Comparison of ENCODE assay signal across 24 cellular contexts in the genomic region with DNA sequence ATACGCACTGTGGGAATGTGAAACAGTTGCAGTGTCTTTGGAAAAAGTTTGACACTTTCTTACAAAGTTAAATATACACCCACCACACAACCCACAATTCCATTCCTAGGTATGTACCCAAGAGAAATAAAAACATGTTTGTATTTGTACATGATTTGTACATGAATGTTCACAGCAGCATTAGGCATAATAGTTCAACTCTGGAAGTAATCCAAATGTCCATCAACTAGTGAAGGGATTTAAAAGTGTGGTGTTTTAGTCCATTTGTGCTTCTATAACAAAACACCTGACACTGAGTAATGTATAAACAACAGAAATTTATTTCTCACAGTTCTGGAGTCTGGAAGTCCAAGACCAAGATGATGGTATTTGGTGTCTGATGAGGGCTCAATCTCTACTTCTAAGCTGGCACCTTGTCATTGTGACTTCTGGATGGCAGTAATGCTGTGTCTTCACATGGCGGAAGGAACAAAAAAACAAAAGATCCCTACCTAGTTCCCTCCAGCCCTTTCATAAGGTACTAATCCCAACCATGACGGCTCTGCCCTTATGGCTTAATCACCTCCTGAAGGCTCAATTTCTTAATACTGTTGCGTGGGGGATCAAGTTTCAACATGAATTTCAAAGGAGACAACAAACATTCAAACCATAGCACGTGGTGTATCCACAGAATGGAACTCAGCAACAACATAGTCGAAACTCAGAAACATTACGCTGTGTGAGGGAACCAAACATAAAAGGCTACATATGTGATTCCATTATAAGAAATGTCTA.
DNase-seq lines count a peak whose midpoint lies in the region; ATAC-seq, FAIRE-seq and TF ChIP-seq lines count a peak whose summit lies in the region.
"Had no signal": no experiment of that assay in that cellular context is flagged by ENCODE, and none has a peak within 500 bp of the region (broad histone marks: within the 10 kb centered on the region; RNA-seq: fewer than 3 reads in every experiment).

No MANE protein-coding gene starts in this region.

- no TSS peak for BruUV-seq in K562 (replicated peaks; lab: Mats Ljungman, UMichigan)

- TF ChIP-seq CTCF in A549 (IDR thresholded peaks at IDR 0.05) (no peak), K562 (IDR thresholded peaks at IDR 0.05 in 2 of 3, conservative IDR thresholded peaks at IDR 0.05 in 1 of 3; ENCODE audit: insufficient read depth in 2 of 3, low read depth in 1 of 3, low read length in 3 of 3) (no peak), fibroblast of villous mesenchyme (IDR thresholded peaks at IDR 0.05; ENCODE audit: insufficient read depth, low read depth, low read length) (no peak)

- no peak for ATAC-seq in A549
- ATAC-seq in K562: no peak
- no peak for ATAC-seq in effector memory CD8-positive, alpha-beta T cell (replicated peaks)
- ATAC-seq: heart right ventricle, left ventricle myocardium superior had no signal

- no peaks in the 10 kb centered on the region for H3K4me1 Mint-ChIP-seq in activated naive CD8-positive, alpha-beta T cell treated with anti-CD3 and anti-CD28 coated beads for 36 hours
- H3K4me1 Mint-ChIP-seq in effector memory CD8-positive, alpha-beta T cell (ENCODE audit: low read depth in 2 of 2): no peaks in the 10 kb centered on the region
- H3K4me1 Mint-ChIP-seq: IgD-negative memory B cell, neural crest cell had no signal

- H3K27me3 Mint-ChIP-seq in activated naive CD8-positive, alpha-beta T cell treated with anti-CD3 and anti-CD28 coated beads for 36 hours: no peaks in the 10 kb centered on the region
- H3K27me3 Mint-ChIP-seq in effector memory CD8-positive, alpha-beta T cell: peaks cover 52 to 54% of the 10 kb centered on the region in 2 donors
- H3K27me3 Mint-ChIP-seq: activated naive CD4-positive, alpha-beta T cell treated with anti-CD3 and anti-CD28 coated beads, Interleukin-2, amount 50 U/mL, for 24 hours had no signal

- CTCF ChIA-PET in A549 (lab: Yijun Ruan, JAX) (interaction anchor here (1.0 kb wide), 1 partner anchor 11 kb away, joined by 3 read pairs; no protein-coding TSS in a partner anchor), K562 (lab: Yijun Ruan, JAX; ENCODE audit: low intra/inter-chr PET ratio) (no interaction called here)

- 0 out of 3 replicates have a peak, but pooled peaks cover 4% of the 10 kb centered on the region for H3K4me1 ChIP-seq in A549
- peaks cover 0 to 6% of the 10 kb centered on the region in 2 experiments; a peak in 2 of 5 replicates for H3K4me1 ChIP-seq in K562 (replicated peaks in 1 of 2; ENCODE audit: control insufficient read depth in 2 of 2, insufficient read depth in 2 of 2, low read length in 2 of 2)
- H3K4me1 ChIP-seq: ascending aorta, uterus had no signal

- POLR2A ChIA-PET in A549 (lab: Yijun Ruan, JAX): no interaction called here
- POLR2A ChIA-PET in K562 (lab: Yijun Ruan, JAX): no interaction called here

- H3K9me3 ChIP-seq in A549 (peaks cover 6% of the 10 kb centered on the region; the same call in 1 of the 3 replicates), K562 (replicated peaks; ENCODE audit: control insufficient read depth, insufficient read depth, low read depth, low read length) (no peaks in the 10 kb centered on the region)
- H3K9me3 ChIP-seq: uterus had no signal

- TF ChIP-seq EP300 in A549 (IDR thresholded peaks at IDR 0.05): no peak
- TF ChIP-seq EP300 in K562 (IDR thresholded peaks at IDR 0.05; ENCODE audit: low read length): no peak

- H4K20me1 ChIP-seq in K562 (replicated peaks; ENCODE audit: control insufficient read depth, insufficient read depth, low read length): no peaks in the 10 kb centered on the region

- WGBS in A549 (ENCODE audit: missing lambda C conversion rate): 76% methylated on average over 7 of the region's 7 CpGs
- 68% methylated on average over 7 of the region's 7 CpGs for WGBS in K562 (ENCODE audit: insufficient coverage, low coverage, missing lambda C conversion rate)

- H3K4me2 ChIP-seq in A549 (no peak overlapping the region), K562 (ENCODE audit: insufficient read depth, low read length) (no peak overlapping the region)

- no peaks in the 10 kb centered on the region for H3K36me3 ChIP-seq in K562 (ENCODE audit: control insufficient read depth, insufficient read depth, low read length)
- H3K36me3 ChIP-seq: ascending aorta, heart right ventricle, uterus had no signal

- no peaks in the 10 kb centered on the region for H3K9me1 ChIP-seq in K562 (ENCODE audit: control insufficient read depth, insufficient read depth, low read length)

- no peaks in the 10 kb centered on the region; a peak in 1 of 5 replicates for H3K27me3 ChIP-seq in K562 (ENCODE audit: control insufficient read depth in 2 of 2, insufficient read depth in 2 of 2, low read length in 2 of 2)
- H3K27me3 ChIP-seq: ascending aorta, heart right ventricle, uterus had no signal

- DNase-seq in A549 (ENCODE audit: low read depth in 1 of 2, low spot score in 1 of 2) (no peak), NCI-H1105 (lab: John Stamatoyannopoulos, UW) (peak; percentile 52), K562 (ENCODE audit: extremely low read depth in 1 of 4, low spot score in 3 of 4) (no peak), fibroblast of villous mesenchyme (ENCODE audit: low read depth) (peak; percentile 12), DMS 273 treated with DMSO at 0.1 percent for 48 hours (lab: John Stamatoyannopoulos, UW) (no peak), COLO668 (lab: John Stamatoyannopoulos, UW; ENCODE audit: unreplicated experiment) (no peak)
- DNase-seq in activated naive CD8-positive, alpha-beta T cell treated with anti-CD3 and anti-CD28 coated beads for 36 hours: no peak
- no peak for DNase-seq in effector memory CD8-positive, alpha-beta T cell
- DNase-seq: activated CD4-positive, alpha-beta T cell treated with anti-CD3 and anti-CD28 coated beads, Interleukin-2, amount 50 U/mL, for 1 hour; heart right ventricle; left ventricle myocardium superior; MM.1S; NCI-H1694; NCI-H446; posterior cingulate gyrus; T-helper 9 cell; uterus had no signal

- no peak overlapping the region for H3K4me3 ChIP-seq in A549
- H3K4me3 ChIP-seq in K562: no peak overlapping the region
- no peak overlapping the region for H3K4me3 ChIP-seq in fibroblast of villous mesenchyme (ENCODE audit: low read depth, low read length)
- H3K4me3 ChIP-seq: ascending aorta, heart right ventricle, uterus had no signal

- H3K36me3 Mint-ChIP-seq in activated naive CD8-positive, alpha-beta T cell treated with anti-CD3 and anti-CD28 coated beads for 36 hours: no peaks in the 10 kb centered on the region
- H3K36me3 Mint-ChIP-seq in effector memory CD8-positive, alpha-beta T cell (ENCODE audit: insufficient read depth): no peaks in the 10 kb centered on the region
- H3K36me3 Mint-ChIP-seq: activated naive CD4-positive, alpha-beta T cell treated with anti-CD3 and anti-CD28 coated beads, Interleukin-2, amount 50 U/mL, for 24 hours; IgD-negative memory B cell had no signal

- intact Hi-C loops in K562 (cut with micrococcal nuclease): no loop called here

- H2AFZ ChIP-seq in K562 (ENCODE audit: low read depth, low read length): peak overlapping the region; percentile 70

- no peak for TF ChIP-seq RAD21 in A549 (conservative IDR thresholded peaks at IDR 0.05 in 1 of 2, IDR thresholded peaks at IDR 0.05 in 1 of 2)
- no peak for TF ChIP-seq RAD21 in K562 (CRISPR knock-in tag; conservative IDR thresholded peaks at IDR 0.05 in 1 of 2, IDR thresholded peaks at IDR 0.05 in 1 of 2)

- no peaks in the 10 kb centered on the region for H3K79me2 ChIP-seq in K562 (ENCODE audit: control insufficient read depth, insufficient read depth, low read length)

- H3K9me3 Mint-ChIP-seq in activated naive CD8-positive, alpha-beta T cell treated with anti-CD3 and anti-CD28 coated beads for 36 hours: no peaks in the 10 kb centered on the region
- H3K9me3 Mint-ChIP-seq in effector memory CD8-positive, alpha-beta T cell: no peaks in the 10 kb centered on the region
- H3K9me3 Mint-ChIP-seq: activated naive CD4-positive, alpha-beta T cell treated with anti-CD3 and anti-CD28 coated beads, Interleukin-2, amount 50 U/mL, for 24 hours; activated T-helper 1 cell treated with anti-CD3 and anti-CD28 coated beads, Interleukin-12 subunit alpha, Interleukin-12 subunit beta, Interleukin-2, Interleukin-4 antibody, amounts not matched to agents 30 ng/mL and 10 ng/mL and 1 ng/mL, durations not matched to agents 14 hours and 24 hours and 36 hours; IgD-negative memory B cell; neural crest cell had no signal

- TF ChIP-seq POLR2A in A549 (IDR thresholded peaks at IDR 0.05; ENCODE audit: low read length) (no peak), K562 (conservative IDR thresholded peaks at IDR 0.05) (no peak)

- H3K27ac ChIP-seq in A549: no peak overlapping the region
- no peak overlapping the region for H3K27ac ChIP-seq in K562 (ENCODE audit: extremely low read depth, low read depth, low read length)
- H3K27ac ChIP-seq: ascending aorta, HL-60, uterus had no signal

- H3K9ac ChIP-seq in K562 (ENCODE audit: insufficient read depth in 1 of 2, low read depth in 2 of 2, low read length in 2 of 2): no peak overlapping the region

- in situ Hi-C loops in K562 (cut with MboI): loop anchor here (10.0 kb wide), 1 partner anchor 376 kb away; no protein-coding TSS in a partner anchor

- H3K27ac Mint-ChIP-seq in activated naive CD8-positive, alpha-beta T cell treated with anti-CD3 and anti-CD28 coated beads for 36 hours: no peak overlapping the region
- no peak overlapping the region for H3K27ac Mint-ChIP-seq in effector memory CD8-positive, alpha-beta T cell
- H3K27ac Mint-ChIP-seq: activated naive CD4-positive, alpha-beta T cell treated with anti-CD3 and anti-CD28 coated beads, Interleukin-2, amount 50 U/mL, for 24 hours; activated T-helper 1 cell treated with anti-CD3 and anti-CD28 coated beads, Interleukin-12 subunit alpha, Interleukin-12 subunit beta, Interleukin-2, Interleukin-4 antibody, amounts not matched to agents 30 ng/mL and 10 ng/mL and 1 ng/mL, durations not matched to agents 14 hours and 24 hours and 36 hours; CD14-positive monocyte; IgD-negative memory B cell had no signal

- H3K4me3 Mint-ChIP-seq in activated naive CD8-positive, alpha-beta T cell treated with anti-CD3 and anti-CD28 coated beads for 36 hours: no peak overlapping the region
- H3K4me3 Mint-ChIP-seq in effector memory CD8-positive, alpha-beta T cell: no peak overlapping the region
- H3K4me3 Mint-ChIP-seq: activated naive CD4-positive, alpha-beta T cell treated with anti-CD3 and anti-CD28 coated beads, Interleukin-2, amount 50 U/mL, for 24 hours; activated T-helper 1 cell treated with anti-CD3 and anti-CD28 coated beads, Interleukin-12 subunit alpha, Interleukin-12 subunit beta, Interleukin-2, Interleukin-4 antibody, amounts not matched to agents 30 ng/mL and 10 ng/mL and 1 ng/mL, durations not matched to agents 14 hours and 24 hours and 36 hours; CD14-positive monocyte; IgD-negative memory B cell; neural crest cell had no signal

- FAIRE-seq in A549 (lab: Jason Lieb, UNC) (peak; percentile 23), K562 (lab: Jason Lieb, UNC) (no peak)

TF ChIP-seq in K562, 482 proteins besides CTCF, POLR2A, EP300 and RAD21 (continues in another document):
- no peak for TF ChIP-seq SMAD4 (CRISPR knock-in tag; conservative IDR thresholded peaks at IDR 0.05)

Comparison
In these comparisons a context has a peak if more than half of its experiments do, and no peak if none do; other contexts are left out.
1. DNase-seq: peak in NCI-H1105 (single experiment) and fibroblast of villous mesenchyme (single experiment); none in A549 (0 of 2), K562 (0 of 4), DMS 273 treated with DMSO at 0.1 percent for 48 hours (single experiment), activated naive CD8-positive, alpha-beta T cell treated with anti-CD3 and anti-CD28 coated beads for 36 hours (single experiment), COLO668 (single experiment) and effector memory CD8-positive, alpha-beta T cell (0 of 3).